In genomic region chr9:122051401-122052346, GRCh38 we compare ENCODE assay signal across 9 cellular contexts. TPM values are rescaled to one million over a fixed set of nuclear protein-coding genes. Genes with fewer than 3 reads are reported as not detected.
DNase-seq lines count a peak whose midpoint lies in the region; ATAC-seq and TF ChIP-seq lines count a peak whose summit lies in the region.
"Had no signal": no experiment of that assay in that cellular context is flagged by ENCODE, and none has a peak within 500 bp of the region (broad histone marks: within the 10 kb centered on the region; RNA-seq: fewer than 3 reads in every experiment).

No MANE protein-coding gene starts in this region.

- DNase-seq in GM13977 (ENCODE audit: low spot score) (peak; percentile 23), osteoblast (ENCODE audit: insufficient read length, low spot score, missing footprints) (peak; percentile 77), Right ventricle myocardium superior (no peak), nucleus accumbens (lab: John Stamatoyannopoulos, UW) (no peak), tibial nerve (ENCODE audit: low spot score in 2 of 2) (no peak), Kasumi-1 (lab: John Stamatoyannopoulos, UW) (no peak)
- peak; percentile 12 for DNase-seq in activated CD8-positive, alpha-beta memory T cell treated with anti-CD3 and anti-CD28 coated beads, Interleukin-2, amount 50 U/mL, for 24 hours (ENCODE audit: extremely low read depth)
- DNase-seq: T-helper 9 cell had no signal

- peak overlapping the region; percentile 52 for H2AFZ ChIP-seq in osteoblast (ENCODE audit: low read length)

- H4K20me1 ChIP-seq in osteoblast (ENCODE audit: insufficient read depth, low read length): peaks cover 15% of the 10 kb centered on the region

- no peak for TF ChIP-seq EP300 in tibial nerve (IDR thresholded peaks at IDR 0.05)

- peaks cover 6% of the 10 kb centered on the region for H3K79me2 ChIP-seq in osteoblast (ENCODE audit: insufficient read depth, low read length)

- ATAC-seq in HG02798 (IDR thresholded peaks at IDR 0.05; ENCODE audit: poor library complexity, unreplicated experiment) (peak; percentile 75), Right ventricle myocardium superior (ENCODE audit: poor library complexity) (no peak)

- no peak for TF ChIP-seq CTCF in GM13977 (IDR thresholded peaks at IDR 0.05; ENCODE audit: extremely low read depth, insufficient read depth, missing control alignments)
- no peak for TF ChIP-seq CTCF in osteoblast (IDR thresholded peaks at IDR 0.05; ENCODE audit: extremely low read depth, low read depth, low read length)
- TF ChIP-seq CTCF in tibial nerve (IDR thresholded peaks at IDR 0.05): no peak

- peaks cover 21% of the 10 kb centered on the region for H3K4me1 ChIP-seq in osteoblast (ENCODE audit: insufficient read depth, low read length)
- H3K4me1 ChIP-seq in tibial nerve: peaks cover 0 to 9% (median 0%) of the 10 kb centered on the region in 4 donors

- intact Hi-C loops in Right ventricle myocardium superior (cut with DNase I): no loop called here

- H3K36me3 ChIP-seq in osteoblast (ENCODE audit: insufficient read depth, low read length) (no peaks in the 10 kb centered on the region), tibial nerve (peaks cover 0 to 2% (median 0%) of the 10 kb centered on the region in 3 donors)

- no peaks in the 10 kb centered on the region for H3K27me3 ChIP-seq in osteoblast (ENCODE audit: insufficient read depth, low read length)
- H3K27me3 ChIP-seq in tibial nerve: no peaks in the 10 kb centered on the region

- H3K4me2 ChIP-seq in osteoblast (ENCODE audit: insufficient read depth, low read length): peak overlapping the region; percentile 64

- H3K27ac ChIP-seq in osteoblast (ENCODE audit: low read depth, low read length): peak overlapping the region; percentile 51
- no peak overlapping the region for H3K27ac ChIP-seq in tibial nerve

- TF ChIP-seq POLR2A in tibial nerve (IDR thresholded peaks at IDR 0.05): no peak

- H3K4me3 ChIP-seq in osteoblast (ENCODE audit: insufficient read depth, low read length): no peak overlapping the region
- no peak overlapping the region for H3K4me3 ChIP-seq in tibial nerve

- 86 to 90% methylated on average over 7 of the region's 7 CpGs for WGBS in tibial nerve, 2 donors

- in situ Hi-C loops in GM13977 (cut with MboI; ENCODE audit: low pct_unique_long_range_greater_than_20kb, low sequenced_read_pairs, unreplicated experiment): no loop called here

- H3K9me3 ChIP-seq in osteoblast (ENCODE audit: low read depth, low read length) (no peaks in the 10 kb centered on the region), tibial nerve (no peaks in the 10 kb centered on the region)

RNA-seq across cellular contexts. Expression of gene TTLL11, which starts 41.4 kb away (rescaled TPM):
- total RNA-seq in osteoblast: 6.2 and 8.0 TPM in 2 replicates
- 5.0 TPM for total RNA-seq in Right ventricle myocardium superior
- total RNA-seq in tibial nerve: 10 to 100 TPM in 3 of 4 donors, 1 to 10 TPM in 1; 9.8 to 18.6 (median 15.6) TPM

Comparison
In these comparisons a context has a peak if more than half of its experiments do, and no peak if none do; other contexts are left out.
1. DNase-seq: peak in GM13977 (single experiment), activated CD8-positive, alpha-beta memory T cell treated with anti-CD3 and anti-CD28 coated beads, Interleukin-2, amount 50 U/mL, for 24 hours (single experiment) and osteoblast (single experiment); none in Right ventricle myocardium superior (single experiment), nucleus accumbens (0 of 56), tibial nerve (0 of 2) and Kasumi-1 (0 of 2).